In genomic region chr3:27340524-27340923, GRCh38 we compare ENCODE assay signal across 12 cellular contexts. TPM values are rescaled to one million over a fixed set of nuclear protein-coding genes. Genes with fewer than 3 reads are reported as not detected.
DNase-seq lines count a peak whose midpoint lies in the region; ATAC-seq and TF ChIP-seq lines count a peak whose summit lies in the region.
"Had no signal": no experiment of that assay in that cellular context is flagged by ENCODE, and none has a peak within 500 bp of the region (broad histone marks: within the 10 kb centered on the region; RNA-seq: fewer than 3 reads in every experiment).

No MANE protein-coding gene starts in this region.

- no peak for TF ChIP-seq EP300 in gastroesophageal sphincter (IDR thresholded peaks at IDR 0.05)

- H3K27ac Mint-ChIP-seq in activated CD8-positive, alpha-beta T cell treated with anti-CD3 and anti-CD28 coated beads, Interleukin-2, amount 10 ng/mL, durations not matched to agents 7 days and 5 days = no peak overlapping the region
- H3K27ac Mint-ChIP-seq: activated naive CD4-positive, alpha-beta T cell treated with anti-CD3 and anti-CD28 coated beads, Interleukin-2, amount 50 U/mL, for 24 hours; CD14-positive monocyte had no signal

- CTCF ChIA-PET in activated CD8-positive, alpha-beta T cell treated with anti-CD3 and anti-CD28 coated beads, Interleukin-2, amount 10 ng/mL, durations not matched to agents 7 days and 5 days (lab: Charles Lee) = no interaction called here

- H3K4me3 ChIP-seq in mucosa of descending colon = no peak overlapping the region
- no peak overlapping the region for H3K4me3 ChIP-seq in gastroesophageal sphincter

- 70 to 83% methylated on average over 1 of the region's 1 CpG for WGBS in gastroesophageal sphincter (ENCODE audit: low coverage in 1 of 2), 2 donors

- H3K9me3 ChIP-seq in mucosa of descending colon = no peaks in the 10 kb centered on the region
- no peaks in the 10 kb centered on the region for H3K9me3 ChIP-seq in gastroesophageal sphincter

- TF ChIP-seq CTCF in mucosa of descending colon (IDR thresholded peaks at IDR 0.05) = no peak
- TF ChIP-seq CTCF in gastroesophageal sphincter (IDR thresholded peaks at IDR 0.05) = no peak

- no peak overlapping the region for H3K4me3 Mint-ChIP-seq in activated CD8-positive, alpha-beta T cell treated with anti-CD3 and anti-CD28 coated beads, Interleukin-2, amount 10 ng/mL, durations not matched to agents 7 days and 5 days
- H3K4me3 Mint-ChIP-seq: activated naive CD4-positive, alpha-beta T cell treated with anti-CD3 and anti-CD28 coated beads, Interleukin-2, amount 50 U/mL, for 24 hours; CD14-positive monocyte had no signal

- H3K36me3 Mint-ChIP-seq in activated CD8-positive, alpha-beta T cell treated with anti-CD3 and anti-CD28 coated beads, Interleukin-2, amount 10 ng/mL, durations not matched to agents 7 days and 5 days (ENCODE audit: low read depth) = no peaks in the 10 kb centered on the region
- H3K36me3 Mint-ChIP-seq: CD14-positive monocyte had no signal

- peaks cover 3% of the 10 kb centered on the region for H3K27me3 Mint-ChIP-seq in activated CD8-positive, alpha-beta T cell treated with anti-CD3 and anti-CD28 coated beads, Interleukin-2, amount 10 ng/mL, durations not matched to agents 7 days and 5 days (ENCODE audit: low read depth)
- H3K27me3 Mint-ChIP-seq: activated naive CD4-positive, alpha-beta T cell treated with anti-CD3 and anti-CD28 coated beads, Interleukin-2, amount 50 U/mL, for 24 hours had no signal

- DNase-seq in mucosa of descending colon (no peak), posterior vena cava (ENCODE audit: low spot score) (no peak)
- DNase-seq in activated CD8-positive, alpha-beta T cell treated with anti-CD3 and anti-CD28 coated beads, Interleukin-2, amount 10 ng/mL, durations not matched to agents 7 days and 5 days = no peak
- DNase-seq: cerebellar nuclear complex, erythroblast, T-helper 9 cell had no signal

- H3K36me3 ChIP-seq in mucosa of descending colon (ENCODE audit: low read depth) = no peaks in the 10 kb centered on the region
- H3K36me3 ChIP-seq in gastroesophageal sphincter = no peaks in the 10 kb centered on the region

- H3K27me3 ChIP-seq in gastroesophageal sphincter = no peaks in the 10 kb centered on the region

- H3K9me3 Mint-ChIP-seq in activated CD8-positive, alpha-beta T cell treated with anti-CD3 and anti-CD28 coated beads, Interleukin-2, amount 10 ng/mL, durations not matched to agents 7 days and 5 days (ENCODE audit: insufficient read depth) = no peaks in the 10 kb centered on the region
- H3K9me3 Mint-ChIP-seq: activated naive CD4-positive, alpha-beta T cell treated with anti-CD3 and anti-CD28 coated beads, Interleukin-2, amount 50 U/mL, for 24 hours had no signal

- H3K4me1 Mint-ChIP-seq in activated CD8-positive, alpha-beta T cell treated with anti-CD3 and anti-CD28 coated beads, Interleukin-2, amount 10 ng/mL, durations not matched to agents 7 days and 5 days (ENCODE audit: low read depth) = peaks cover 7% of the 10 kb centered on the region
- H3K4me1 Mint-ChIP-seq: activated naive CD4-positive, alpha-beta T cell treated with anti-CD3 and anti-CD28 coated beads, Interleukin-2, amount 50 U/mL, for 24 hours had no signal

- H3K4me1 ChIP-seq in mucosa of descending colon (ENCODE audit: low read depth) (no peaks in the 10 kb centered on the region), gastroesophageal sphincter (no peaks in the 10 kb centered on the region)

- intact Hi-C loops in mucosa of descending colon (cut with DNase I, micrococcal nuclease) (no loop called here), posterior vena cava (cut with DNase I) (no loop called here)

- no peak overlapping the region for H3K27ac ChIP-seq in gastroesophageal sphincter

- POLR2A ChIA-PET in activated CD8-positive, alpha-beta T cell treated with anti-CD3 and anti-CD28 coated beads, Interleukin-2, amount 10 ng/mL, durations not matched to agents 7 days and 5 days (lab: Charles Lee) = interaction anchor here (0.6 kb wide), 1 partner anchor 14 kb away, joined by 3 read pairs; no protein-coding TSS in a partner anchor

- ATAC-seq in GM18870 (IDR thresholded peaks at IDR 0.05; ENCODE audit: unreplicated experiment) (peak; percentile 59), GM21825 (IDR thresholded peaks at IDR 0.05; ENCODE audit: unreplicated experiment) (peak; percentile 86), HG03378 (IDR thresholded peaks at IDR 0.05; ENCODE audit: unreplicated experiment) (peak; percentile 82), mucosa of descending colon (peak; percentile 24), gastroesophageal sphincter (no peak)
- no peak for ATAC-seq in activated CD8-positive, alpha-beta T cell treated with anti-CD3 and anti-CD28 coated beads, Interleukin-2, amount 10 ng/mL, durations not matched to agents 7 days and 5 days

- TF ChIP-seq POLR2A in gastroesophageal sphincter (IDR thresholded peaks at IDR 0.05) = no peak

RNA-seq across cellular contexts. Expression of gene NEK10, which starts 28.7 kb away (rescaled TPM):
- total RNA-seq in mucosa of descending colon (1 to 10 TPM; 1.1 to 6.5 (median 1.4) TPM), gastroesophageal sphincter (1 to 10 TPM in 3 of 4 donors, under 1 TPM in 1; 0.62 to 2.7 (median 1.5) TPM), posterior vena cava (1 to 10 TPM in 1 of 2 donors, under 1 TPM in 1; 0.65 to 1.5 TPM)
- total RNA-seq in activated CD8-positive, alpha-beta T cell treated with anti-CD3 and anti-CD28 coated beads, Interleukin-2, amount 10 ng/mL, durations not matched to agents 7 days and 5 days = under 1 TPM; 0.74 to 0.81 TPM

Comparison
In these comparisons a context has a peak if more than half of its experiments do, and no peak if none do; other contexts are left out.
1. ATAC-seq: peak in GM18870 (single experiment), GM21825 (single experiment), HG03378 (single experiment) and mucosa of descending colon (single experiment); none in activated CD8-positive, alpha-beta T cell treated with anti-CD3 and anti-CD28 coated beads, Interleukin-2, amount 10 ng/mL, durations not matched to agents 7 days and 5 days (single experiment) and gastroesophageal sphincter (single experiment).